13 cellular contexts compared by ENCODE assay signal in genomic region chr1:10122926-10123325, GRCh38.
DNase-seq lines count a peak whose midpoint lies in the region; ATAC-seq and TF ChIP-seq lines count a peak whose summit lies in the region.
"Had no signal": no experiment of that assay in that cellular context is flagged by ENCODE, and none has a peak within 500 bp of the region (broad histone marks: within the 10 kb centered on the region; RNA-seq: fewer than 3 reads in every experiment).

No MANE protein-coding gene starts in this region.

- H3K36me3 ChIP-seq in psoas muscle (ENCODE audit: insufficient read depth in 1 of 2, low read depth in 1 of 2) = peaks cover 4 to 90% of the 10 kb centered on the region in 2 donors

- peaks cover 7% of the 10 kb centered on the region for H3K4me1 ChIP-seq in psoas muscle

- ATAC-seq in SK-N-SH treated with all-trans-retinoic acid at 6 μM for 48 hours = peak; percentile 91
- ATAC-seq in psoas muscle = peak in 3 of 4 donors; percentile 10 to 62 (median 55)
- no peak for ATAC-seq in HG03175 (IDR thresholded peaks at IDR 0.05; ENCODE audit: unreplicated experiment)
- ATAC-seq: activated CD8-positive, alpha-beta T cell treated with anti-CD3 and anti-CD28 coated beads, Interleukin-2, amount 10 ng/mL, durations not matched to agents 7 days and 5 days; esophagus mucosa; HCT116 had no signal

- H3K9me3 ChIP-seq in psoas muscle = no peaks in the 10 kb centered on the region

- peak overlapping the region; percentile 24 for H3K27ac ChIP-seq in psoas muscle

- H3K4me3 ChIP-seq in AG10803 (ENCODE audit: low read length) (no peak overlapping the region), fibroblast of villous mesenchyme (ENCODE audit: low read depth, low read length) (no peak overlapping the region), psoas muscle (no peak overlapping the region)

- TF ChIP-seq CTCF in AG10803 (conservative IDR thresholded peaks at IDR 0.05; ENCODE audit: low read length) = no peak
- no peak for TF ChIP-seq CTCF in fibroblast of villous mesenchyme (IDR thresholded peaks at IDR 0.05; ENCODE audit: insufficient read depth, low read depth, low read length)
- TF ChIP-seq CTCF in psoas muscle (IDR thresholded peaks at IDR 0.05) = no peak

- 77 to 85% (median 79%) methylated on average over 10 of the region's 10 CpGs for WGBS in psoas muscle, 3 donors

- DNase-seq in AG10803 (ENCODE audit: low read depth) = peak; percentile 43
- DNase-seq in fibroblast of villous mesenchyme (ENCODE audit: low read depth) = peak; percentile 78
- DNase-seq in psoas muscle = no peak
- DNase-seq in epidermal melanocyte (ENCODE audit: insufficient read length, low spot score) = no peak
- no peak for DNase-seq in NCI-H446 treated with DMSO at 0.1 percent for 48 hours (lab: John Stamatoyannopoulos, UW)
- DNase-seq in OCI-M1 (lab: John Stamatoyannopoulos, UW) = no peak
- DNase-seq: activated CD8-positive, alpha-beta T cell treated with anti-CD3 and anti-CD28 coated beads, Interleukin-2, amount 10 ng/mL, durations not matched to agents 7 days and 5 days; NCI-H1048; nephron progenitor cell had no signal

- intact Hi-C loops in psoas muscle (cut with DNase I) = no loop called here

- H3K27me3 ChIP-seq in psoas muscle (ENCODE audit: insufficient read depth in 3 of 3, low read length in 2 of 3) = no peaks in the 10 kb centered on the region

TF ChIP-seq in SK-N-SH treated with all-trans-retinoic acid at 6 μM for 48 hours, 23 proteins besides CTCF, POLR2A, EP300 and RAD21:
- TF ChIP-seq ARNTL (CRISPR knock-in tag; IDR thresholded peaks at IDR 0.05; ENCODE audit: borderline replicate concordance, low read depth) = no peak
- TF ChIP-seq ZNF565 (CRISPR knock-in tag; conservative IDR thresholded peaks at IDR 0.05; ENCODE audit: low read depth) = no peak
- TF ChIP-seq PATZ1 (CRISPR knock-in tag; IDR thresholded peaks at IDR 0.05; ENCODE audit: borderline replicate concordance) = no peak
- TF ChIP-seq TSHZ2 (CRISPR knock-in tag; IDR thresholded peaks at IDR 0.05) = no peak
- no peak for TF ChIP-seq CSRNP3 (CRISPR knock-in tag; IDR thresholded peaks at IDR 0.05)
- no peak for TF ChIP-seq ZFP3 (CRISPR knock-in tag; IDR thresholded peaks at IDR 0.05)
- no peak for TF ChIP-seq CSDC2 (CRISPR knock-in tag; IDR thresholded peaks at IDR 0.05)
- no peak for TF ChIP-seq ZC3H10 (CRISPR knock-in tag; IDR thresholded peaks at IDR 0.05)
- peak; percentile 96 for TF ChIP-seq ISL1 (CRISPR knock-in tag; IDR thresholded peaks at IDR 0.05)

Comparison
In these comparisons a context has a peak if more than half of its experiments do, and no peak if none do; other contexts are left out.
1. DNase-seq: peak in AG10803 (single experiment) and fibroblast of villous mesenchyme (single experiment); none in psoas muscle (0 of 2), epidermal melanocyte (single experiment), NCI-H446 treated with DMSO at 0.1 percent for 48 hours (single experiment) and OCI-M1 (single experiment).